ENCODE assay signal across 9 cellular contexts in genomic region chr12:76586764-76587395, GRCh38. TPM values are rescaled to one million over a fixed set of nuclear protein-coding genes. Genes with fewer than 3 reads are reported as not detected.
A peak's percentile ranks its signal among the peaks of the same experiment; 100 is the strongest.
DNase-seq lines count a peak whose midpoint lies in the region; ATAC-seq and TF ChIP-seq lines count a peak whose summit lies in the region.
"Had no signal": no experiment of that assay in that cellular context is flagged by ENCODE, and none has a peak within 500 bp of the region (broad histone marks: within the 10 kb centered on the region; RNA-seq: fewer than 3 reads in every experiment).

No MANE protein-coding gene starts in this region.

- intact Hi-C loops in upper lobe of right lung (cut with DNase I) = no loop called here

- DNase-seq in AG09319 (ENCODE audit: extremely low read depth, low read depth) = no peak
- DNase-seq in GM12865 (ENCODE audit: low read depth) = peak; percentile 53
- DNase-seq in RWPE1 (ENCODE audit: low spot score) = peak; percentile 8
- DNase-seq in cerebellar cortex (ENCODE audit: low spot score) = peak; percentile 47
- DNase-seq in medulla oblongata (ENCODE audit: extremely low spot score) = peak; percentile 61
- DNase-seq in upper lobe of right lung = no peak

- CTCF ChIA-PET in RWPE1 (lab: Yijun Ruan, JAX) = interaction anchor here (0.5 to 4.3 kb wide), 5 partner anchors 12 to 1075 kb away, joined by 3 to 16 read pairs (median 4); partner anchors contain the start of gene KRR1

- TF ChIP-seq CTCF in AG09319 (IDR thresholded peaks at IDR 0.05; ENCODE audit: low read depth, low read length) = peak; percentile 68
- peak; percentile 53 for TF ChIP-seq CTCF in GM12865 (IDR thresholded peaks at IDR 0.05; ENCODE audit: insufficient read depth, low read depth, low read length, missing control alignments)
- TF ChIP-seq CTCF in RWPE1 (conservative IDR thresholded peaks at IDR 0.05; ENCODE audit: low read depth) = peak; percentile 64
- TF ChIP-seq CTCF in upper lobe of right lung (IDR thresholded peaks at IDR 0.05) = peak; percentile 74

- no peaks in the 10 kb centered on the region for H3K9me3 ChIP-seq in upper lobe of right lung
- H3K9me3 ChIP-seq: SJSA1 had no signal

- H3K27ac ChIP-seq in RWPE1 (no peak overlapping the region), upper lobe of right lung (peak overlapping the region; percentile 7)
- H3K27ac ChIP-seq: SJSA1 had no signal

- H3K36me3 ChIP-seq in upper lobe of right lung = no peaks in the 10 kb centered on the region
- H3K36me3 ChIP-seq: SJSA1 had no signal

- peak; percentile 70 for ATAC-seq in HG03571 (IDR thresholded peaks at IDR 0.05; ENCODE audit: unreplicated experiment)
- ATAC-seq in upper lobe of right lung = peak; percentile 69
- no peak for ATAC-seq in HG03045 (IDR thresholded peaks at IDR 0.05; ENCODE audit: unreplicated experiment)

- no peaks in the 10 kb centered on the region for H3K27me3 ChIP-seq in upper lobe of right lung
- H3K27me3 ChIP-seq: SJSA1 had no signal

- H3K4me3 ChIP-seq in GM12865 (ENCODE audit: low read depth, low read length) = no peak overlapping the region
- no peak overlapping the region for H3K4me3 ChIP-seq in upper lobe of right lung
- H3K4me3 ChIP-seq: SJSA1 had no signal

- peaks cover 8% of the 10 kb centered on the region for H3K4me1 ChIP-seq in upper lobe of right lung

- POLR2A ChIA-PET in RWPE1 (lab: Yijun Ruan, JAX; ENCODE audit: low non-redundant PET) = interaction anchor here (0.6 kb wide), 1 partner anchor 557 kb away, joined by 3 read pairs; no protein-coding TSS in a partner anchor

RNA-seq across cellular contexts. Expression of gene OSBPL8, which starts 27.3 kb away (rescaled TPM):
- 97.3 TPM for total RNA-seq in upper lobe of right lung

Comparison
In these comparisons a context has a peak if more than half of its experiments do, and no peak if none do; other contexts are left out.
1. DNase-seq: peak in GM12865 (single experiment), RWPE1 (single experiment), cerebellar cortex (single experiment) and medulla oblongata (single experiment); none in AG09319 (single experiment) and upper lobe of right lung (single experiment).
2. Peak in every context shown above with its lines, with median percentiles within 50 percentile points of each other: CTCF ChIP-seq.